Comparison of ENCODE assay signal across 8 cellular contexts in genomic region chr22:29621761-29622526, GRCh38. TPM values are rescaled to one million over a fixed set of nuclear protein-coding genes. Genes with fewer than 3 reads are reported as not detected.
A peak's percentile ranks its signal among the peaks of the same experiment; 100 is the strongest.
DNase-seq lines count a peak whose midpoint lies in the region; ATAC-seq, FAIRE-seq and TF ChIP-seq lines count a peak whose summit lies in the region.

No MANE protein-coding gene starts in this region.

- H2AFZ ChIP-seq in HepG2 (ENCODE audit: low read length), result no peak overlapping the region

- H3K27ac ChIP-seq in HepG2 (ENCODE audit: extremely low read length, insufficient read depth, low read length) (no peak overlapping the region), right lobe of liver (no peak overlapping the region), upper lobe of right lung (no peak overlapping the region)

- peaks cover 62% of the 10 kb centered on the region for H3K4me1 Mint-ChIP-seq in activated B cell treated with CpG ODN at 0.5 μM for 24 hours

- H3K9me3 ChIP-seq in HepG2 (ENCODE audit: low read length) (no peaks in the 10 kb centered on the region), right lobe of liver (no peaks in the 10 kb centered on the region), upper lobe of right lung (no peaks in the 10 kb centered on the region)

- DNase-seq in HepG2 (ENCODE audit: low spot score), result peak; percentile 19
- DNase-seq in right lobe of liver, result no peak
- no peak for DNase-seq in activated B cell treated with CpG ODN at 0.5 μM for 24 hours
- DNase-seq in hepatic stellate cell (ENCODE audit: low spot score), result peak; percentile 67
- no peak for DNase-seq in upper lobe of right lung
- DNase-seq in COR-L47 (lab: John Stamatoyannopoulos, UW), result no peak

- H3K4me2 ChIP-seq in HepG2 (ENCODE audit: low read depth, low read length), result no peak overlapping the region

- peak overlapping the region; percentile 37 for H3K27ac Mint-ChIP-seq in activated B cell treated with CpG ODN at 0.5 μM for 24 hours

- H3K27me3 ChIP-seq in HepG2 (ENCODE audit: control insufficient read depth in 1 of 2, insufficient read depth in 2 of 2, low read length in 2 of 2) (no peaks in the 10 kb centered on the region), right lobe of liver (no peaks in the 10 kb centered on the region), upper lobe of right lung (no peaks in the 10 kb centered on the region)

- H3K9me3 Mint-ChIP-seq in activated B cell treated with CpG ODN at 0.5 μM for 24 hours, result no peaks in the 10 kb centered on the region

- no peak for TF ChIP-seq CTCF in HepG2 (CRISPR knock-in tag; IDR thresholded peaks at IDR 0.05)
- no peak for TF ChIP-seq CTCF in right lobe of liver (IDR thresholded peaks at IDR 0.05)
- TF ChIP-seq CTCF in activated B cell treated with CpG ODN at 0.5 μM for 24 hours (IDR thresholded peaks at IDR 0.05), result no peak
- no peak for TF ChIP-seq CTCF in upper lobe of right lung (IDR thresholded peaks at IDR 0.05)

- peak overlapping the region; percentile 9 for H3K4me3 Mint-ChIP-seq in activated B cell treated with CpG ODN at 0.5 μM for 24 hours

- POLR2A ChIA-PET in HepG2 (lab: Yijun Ruan, JAX) (no interaction called here), activated B cell treated with CpG ODN at 0.5 μM for 24 hours (lab: Charles Lee) (no interaction called here)

- TF ChIP-seq POLR2A in HepG2 (IDR thresholded peaks at IDR 0.05; ENCODE audit: insufficient read depth in 1 of 2, low read depth in 2 of 2, low read length in 2 of 2) (no peak), right lobe of liver (IDR thresholded peaks at IDR 0.05) (no peak)

- H3K4me1 ChIP-seq in HepG2 (ENCODE audit: insufficient read depth, low read length) (peaks cover 39% of the 10 kb centered on the region), right lobe of liver (peaks cover 0 to 4% (median 2%) of the 10 kb centered on the region in 4 donors), upper lobe of right lung (peaks cover 61% of the 10 kb centered on the region)

- 87% methylated on average over 5 of the region's 5 CpGs for WGBS in HepG2 (ENCODE audit: low lambda C conversion rate)
- 51% methylated on average over 5 of the region's 5 CpGs for WGBS in right lobe of liver (ENCODE audit: insufficient coverage, low coverage, low lambda C conversion rate, missing lambda C conversion rate)

- ATAC-seq in HepG2 (no peak), right lobe of liver (no peak), activated B cell treated with CpG ODN at 0.5 μM for 24 hours (ENCODE audit: low read depth) (no peak), upper lobe of right lung (peak; percentile 48), HG03354 (IDR thresholded peaks at IDR 0.05; ENCODE audit: poor library complexity, severe bottlenecking, unreplicated experiment) (no peak), HG02610 (IDR thresholded peaks at IDR 0.05; ENCODE audit: unreplicated experiment) (no peak)

- H3K4me3 ChIP-seq in HepG2 (replicated peaks in 1 of 3; ENCODE audit: insufficient read depth in 1 of 3, low read depth in 2 of 3, low read length in 3 of 3), result no peak overlapping the region
- no peak overlapping the region for H3K4me3 ChIP-seq in right lobe of liver
- H3K4me3 ChIP-seq in upper lobe of right lung, result no peak overlapping the region

- BruUV-seq in HepG2 (replicated peaks; lab: Mats Ljungman, UMichigan), result no TSS peak

- no peak for TF ChIP-seq RAD21 in HepG2 (CRISPR knock-in tag; IDR thresholded peaks at IDR 0.05)

- no peak overlapping the region for H3K9ac ChIP-seq in HepG2 (ENCODE audit: insufficient read depth, low read depth, low read length)

- CTCF ChIA-PET in HepG2 (lab: Yijun Ruan, JAX; ENCODE audit: low intra/inter-chr PET ratio, low total read pairs), result no interaction called here
- CTCF ChIA-PET in activated B cell treated with CpG ODN at 0.5 μM for 24 hours (lab: Charles Lee), result interaction anchor here (0.8 to 1.2 kb wide), 2 partner anchors 10 to 14 kb away, joined by 3 read pairs; no protein-coding TSS in a partner anchor

- intact Hi-C loops in HepG2 (cut with micrococcal nuclease; ENCODE audit: unreplicated experiment) (no loop called here), right lobe of liver (cut with DNase I) (no loop called here), activated B cell treated with CpG ODN at 0.5 μM for 24 hours (cut with micrococcal nuclease) (loop anchor here (2.0 kb wide), 1 partner anchor 13 kb away; no protein-coding TSS in a partner anchor), upper lobe of right lung (cut with DNase I) (no loop called here)

- in situ Hi-C loops in HepG2 (cut with HindIII; ENCODE audit: extremely low pct_ligation_motif_present, low pct_unique_long_range_greater_than_20kb), result no loop called here

- peaks cover 30% of the 10 kb centered on the region for H3K79me2 ChIP-seq in HepG2 (ENCODE audit: insufficient read depth, low read length)

- H3K36me3 Mint-ChIP-seq in activated B cell treated with CpG ODN at 0.5 μM for 24 hours (ENCODE audit: low read depth), result no peaks in the 10 kb centered on the region

- no peaks in the 10 kb centered on the region for H3K36me3 ChIP-seq in HepG2 (replicated peaks in 1 of 2; ENCODE audit: control insufficient read depth in 1 of 2, insufficient read depth in 2 of 2, low read length in 2 of 2)
- no peaks in the 10 kb centered on the region for H3K36me3 ChIP-seq in right lobe of liver
- H3K36me3 ChIP-seq in upper lobe of right lung, result no peaks in the 10 kb centered on the region

- H3K27me3 Mint-ChIP-seq in activated B cell treated with CpG ODN at 0.5 μM for 24 hours, result no peaks in the 10 kb centered on the region

- no peak for FAIRE-seq in HepG2 (lab: Jason Lieb, UNC)

- H4K20me1 ChIP-seq in HepG2 (ENCODE audit: insufficient read depth, low read length), result no peaks in the 10 kb centered on the region

- TF ChIP-seq EP300 in HepG2 (IDR thresholded peaks at IDR 0.05; ENCODE audit: low read depth in 2 of 2, low read length in 2 of 2) (no peak), HepG2 (CRISPR knock-in tag; IDR thresholded peaks at IDR 0.05; ENCODE audit: borderline replicate concordance) (no peak)

TF ChIP-seq in HepG2, 621 proteins besides CTCF, POLR2A, EP300 and RAD21:
- no peak for TF ChIP-seq ZSCAN22 (CRISPR knock-in tag; IDR thresholded peaks at IDR 0.05)
- TF ChIP-seq NONO (IDR thresholded peaks at IDR 0.05), result no peak
- TF ChIP-seq NONO (CRISPR knock-in tag; conservative IDR thresholded peaks at IDR 0.05), result no peak

RNA-seq across cellular contexts. Expression of gene NF2, which starts 18.5 kb away (rescaled TPM):
- total RNA-seq in HepG2 (2016; rRNA removed; fragmentation: Illumina TruSeq; extraction: Trizol) (33.3 and 45.3 TPM in 2 replicates), right lobe of liver (10 to 100 TPM in 5 of 6 experiments, 1 to 10 TPM in 1; 9.6 to 24.8 (median 14.0) TPM), activated B cell treated with CpG ODN at 0.5 μM for 24 hours (30.3 and 32.3 TPM in 2 replicates), upper lobe of right lung (43.9 TPM)
- 6.6 and 7.4 TPM in 2 replicates for total RNA-seq in HepG2 (2016; cell fraction: cytosol; rRNA removed; fragmentation: Illumina TruSeq; extraction: Trizol; ENCODE audit: low read depth)
- 33.3 and 42.0 TPM in 2 replicates for total RNA-seq in HepG2 (2016; cell fraction: insoluble cytoplasmic fraction; rRNA removed; fragmentation: Illumina TruSeq; extraction: Trizol)
- 21.0 and 24.2 TPM in 2 replicates for total RNA-seq in HepG2 (2016; cell fraction: membrane; rRNA removed; fragmentation: Illumina TruSeq; extraction: Trizol)
- 25.6 and 28.1 TPM in 2 replicates for total RNA-seq in HepG2 (2016; cell fraction: nucleus; rRNA removed; fragmentation: Illumina TruSeq; extraction: Trizol)
- 8.8 and 9.3 TPM in 2 replicates for polyA plus RNA-seq in HepG2 (2011; rRNA removed)
- 6.9 and 7.3 TPM in 2 replicates for polyA plus RNA-seq in HepG2 (2011; cell fraction: cytosol; rRNA removed)
- polyA plus RNA-seq in HepG2 (2011; cell fraction: nucleus; rRNA removed), result 8.1 and 8.6 TPM in 2 replicates
- polyA plus RNA-seq in HepG2 (2012), result 6.4 TPM in 2 replicates
- 3.3 and 5.4 TPM in 2 replicates for polyA plus RNA-seq in HepG2 (2016; cell fraction: cytosol; fragmentation: Illumina TruSeq; extraction: Trizol; ENCODE audit: low read depth)
- 21.1 and 24.6 TPM in 2 replicates for polyA plus RNA-seq in HepG2 (2016; cell fraction: insoluble cytoplasmic fraction; fragmentation: Illumina TruSeq; extraction: Trizol; ENCODE audit: low read depth)
- 9.8 and 11.9 TPM in 2 replicates for polyA plus RNA-seq in HepG2 (2016; cell fraction: membrane; fragmentation: Illumina TruSeq; extraction: Trizol; ENCODE audit: low read depth)
- polyA plus RNA-seq in HepG2 (2016; cell fraction: nucleus; fragmentation: Illumina TruSeq; extraction: Trizol; ENCODE audit: insufficient read depth, low read depth), result 23.3 and 24.8 TPM in 2 replicates
- polyA minus RNA-seq in HepG2 (2011; rRNA and poly(A)+ RNA removed; ENCODE audit: low replicate concordance), result 25.7 and 39.3 TPM in 2 replicates
- 12.4 and 13.6 TPM in 2 replicates for polyA minus RNA-seq in HepG2 (2011; cell fraction: cytosol; rRNA and poly(A)+ RNA removed)
- 11.5 and 15.2 TPM in 2 replicates for polyA minus RNA-seq in HepG2 (2011; cell fraction: nucleus; rRNA and poly(A)+ RNA removed)

RNA-seq across cellular contexts. Expression of gene NIPSNAP1, which starts 41.0 kb away (rescaled TPM):
- 159 and 167 TPM in 2 replicates for total RNA-seq in HepG2 (2016; rRNA removed; fragmentation: Illumina TruSeq; extraction: Trizol)
- 36.4 and 36.6 TPM in 2 replicates for total RNA-seq in HepG2 (2016; cell fraction: cytosol; rRNA removed; fragmentation: Illumina TruSeq; extraction: Trizol; ENCODE audit: low read depth)
- total RNA-seq in HepG2 (2016; cell fraction: insoluble cytoplasmic fraction; rRNA removed; fragmentation: Illumina TruSeq; extraction: Trizol), result 162 and 163 TPM in 2 replicates
- total RNA-seq in HepG2 (2016; cell fraction: membrane; rRNA removed; fragmentation: Illumina TruSeq; extraction: Trizol), result 98.2 and 102 TPM in 2 replicates
- total RNA-seq in HepG2 (2016; cell fraction: nucleus; rRNA removed; fragmentation: Illumina TruSeq; extraction: Trizol), result 68.4 and 75.1 TPM in 2 replicates
- polyA plus RNA-seq in HepG2 (2011; rRNA removed), result 203 and 212 TPM in 2 replicates
- 167 and 170 TPM in 2 replicates for polyA plus RNA-seq in HepG2 (2011; cell fraction: cytosol; rRNA removed)
- 133 and 152 TPM in 2 replicates for polyA plus RNA-seq in HepG2 (2011; cell fraction: nucleus; rRNA removed)
- 126 and 158 TPM in 2 replicates for polyA plus RNA-seq in HepG2 (2012)
- polyA plus RNA-seq in HepG2 (2016; cell fraction: cytosol; fragmentation: Illumina TruSeq; extraction: Trizol; ENCODE audit: low read depth), result 33.2 and 39.7 TPM in 2 replicates
- 169 and 174 TPM in 2 replicates for polyA plus RNA-seq in HepG2 (2016; cell fraction: insoluble cytoplasmic fraction; fragmentation: Illumina TruSeq; extraction: Trizol; ENCODE audit: low read depth)
- polyA plus RNA-seq in HepG2 (2016; cell fraction: membrane; fragmentation: Illumina TruSeq; extraction: Trizol; ENCODE audit: low read depth), result 73.5 and 79.3 TPM in 2 replicates
- 104 and 117 TPM in 2 replicates for polyA plus RNA-seq in HepG2 (2016; cell fraction: nucleus; fragmentation: Illumina TruSeq; extraction: Trizol; ENCODE audit: insufficient read depth, low read depth)
- 19.6 and 162 TPM in 2 replicates for polyA minus RNA-seq in HepG2 (2011; rRNA and poly(A)+ RNA removed; ENCODE audit: low replicate concordance)
- polyA minus RNA-seq in HepG2 (2011; cell fraction: cytosol; rRNA and poly(A)+ RNA removed), result 70.8 and 86.6 TPM in 2 replicates
- 55.0 and 66.1 TPM in 2 replicates for polyA minus RNA-seq in HepG2 (2011; cell fraction: nucleus; rRNA and poly(A)+ RNA removed)
- total RNA-seq in right lobe of liver, result 100 to 1,000 TPM in 5 of 6 experiments, 10 to 100 TPM in 1; 94.5 to 149 (median 141) TPM
- 27.2 and 29.5 TPM in 2 replicates for total RNA-seq in activated B cell treated with CpG ODN at 0.5 μM for 24 hours
- total RNA-seq in upper lobe of right lung, result 23.0 TPM

Comparison
In these comparisons a context has a peak if more than half of its experiments do, and no peak if none do; other contexts are left out.
1. DNase-seq: peak in HepG2 (single experiment) and hepatic stellate cell (single experiment); none in right lobe of liver (0 of 3), activated B cell treated with CpG ODN at 0.5 μM for 24 hours (single experiment), upper lobe of right lung (single experiment) and COR-L47 (single experiment).